ENCODE assay signal across 10 cellular contexts in genomic region chr12:119208626-119209061, GRCh38. TPM values are rescaled to one million over a fixed set of nuclear protein-coding genes. Genes with fewer than 3 reads are reported as not detected.
DNase-seq lines count a peak whose midpoint lies in the region; ATAC-seq and TF ChIP-seq lines count a peak whose summit lies in the region.
"Had no signal": no experiment of that assay in that cellular context is flagged by ENCODE, and none has a peak within 500 bp of the region (broad histone marks: within the 10 kb centered on the region; RNA-seq: fewer than 3 reads in every experiment).

No MANE protein-coding gene starts in this region.

- TF ChIP-seq CTCF in MCF 10A (IDR thresholded peaks at IDR 0.05; ENCODE audit: unreplicated experiment) (no peak), tibial nerve (IDR thresholded peaks at IDR 0.05) (no peak), spleen (IDR thresholded peaks at IDR 0.05 in 8 of 11, conservative IDR thresholded peaks at IDR 0.05 in 3 of 11) (no peak)

- intact Hi-C loops in MCF 10A (cut with micrococcal nuclease) (no loop called here), spleen (cut with DNase I; ENCODE audit: low total_unique reads) (no loop called here)

- no peaks in the 10 kb centered on the region for H3K27me3 ChIP-seq in tibial nerve
- H3K27me3 ChIP-seq in spleen (replicated peaks in 1 of 7), result no peaks in the 10 kb centered on the region

- no peak for ATAC-seq in HG03571 (IDR thresholded peaks at IDR 0.05; ENCODE audit: unreplicated experiment)
- ATAC-seq: naive thymus-derived CD4-positive, alpha-beta T cell had no signal

- H3K9me3 ChIP-seq in tibial nerve, result no peaks in the 10 kb centered on the region
- no peaks in the 10 kb centered on the region for H3K9me3 ChIP-seq in spleen

- POLR2A ChIA-PET in MCF 10A (lab: Yijun Ruan, JAX), result no interaction called here

- CTCF ChIA-PET in MCF 10A (lab: Yijun Ruan, JAX), result no interaction called here

- H3K9me3 Mint-ChIP-seq in MCF 10A (ENCODE audit: unreplicated experiment), result peaks cover 8% of the 10 kb centered on the region

- TF ChIP-seq POLR2A in tibial nerve (IDR thresholded peaks at IDR 0.05), result no peak
- no peak for TF ChIP-seq POLR2A in spleen (IDR thresholded peaks at IDR 0.05)

- DNase-seq in MCF 10A (ENCODE audit: unreplicated experiment) (peak; percentile 22), iris pigment epithelial cell (ENCODE audit: low read depth) (peak; percentile 1), tibial nerve (ENCODE audit: low spot score in 2 of 2) (peak; percentile 45 to 75), inferior parietal cortex (ENCODE audit: extremely low spot score) (no peak), spleen (no peak)
- DNase-seq in activated CD8-positive, alpha-beta memory T cell treated with anti-CD3 and anti-CD28 coated beads, Interleukin-2, amount 50 U/mL, for 4 hours, result no peak
- DNase-seq: activated effector memory CD4-positive, alpha-beta T cell treated with Interleukin-2 at 50 U/mL for 16 hours; naive thymus-derived CD4-positive, alpha-beta T cell had no signal

- BruUV-seq in MCF 10A (replicated peaks; lab: Mats Ljungman, UMichigan), result no TSS peak

- H3K27me3 Mint-ChIP-seq in MCF 10A (ENCODE audit: insufficient read depth, unreplicated experiment), result no peaks in the 10 kb centered on the region

- no peak for TF ChIP-seq RAD21 in Ishikawa (IDR thresholded peaks at IDR 0.05; ENCODE audit: low read depth)

- peaks cover 6% of the 10 kb centered on the region for H3K36me3 Mint-ChIP-seq in MCF 10A (ENCODE audit: insufficient read depth, unreplicated experiment)
- H3K36me3 Mint-ChIP-seq: naive thymus-derived CD4-positive, alpha-beta T cell had no signal

- H3K36me3 ChIP-seq in tibial nerve (no peaks in the 10 kb centered on the region), spleen (no peaks in the 10 kb centered on the region)

- H3K4me1 ChIP-seq in tibial nerve (no peaks in the 10 kb centered on the region), spleen (no peaks in the 10 kb centered on the region)

- WGBS in tibial nerve, 2 donors, result 15 to 22% methylated on average over 5 of the region's 6 CpGs
- WGBS in spleen, 5 donors, result 50 to 64% (median 57%) methylated on average over 6 of the region's 6 CpGs

- H3K4me1 Mint-ChIP-seq in MCF 10A (ENCODE audit: insufficient read depth, unreplicated experiment), result no peaks in the 10 kb centered on the region
- H3K4me1 Mint-ChIP-seq: naive thymus-derived CD4-positive, alpha-beta T cell had no signal

- H3K4me3 ChIP-seq in tibial nerve (no peak overlapping the region), spleen (no peak overlapping the region)

- H3K4me3 Mint-ChIP-seq in MCF 10A (ENCODE audit: unreplicated experiment), result no peak overlapping the region
- H3K4me3 Mint-ChIP-seq: naive thymus-derived CD4-positive, alpha-beta T cell had no signal

- H3K27ac ChIP-seq in tibial nerve, result peak overlapping the region in 1 of 4 donors; percentile 38
- no peak overlapping the region for H3K27ac ChIP-seq in spleen

- H3K27ac Mint-ChIP-seq in MCF 10A (ENCODE audit: low read depth, unreplicated experiment), result peak overlapping the region; percentile 43
- H3K27ac Mint-ChIP-seq: naive thymus-derived CD4-positive, alpha-beta T cell had no signal

- TF ChIP-seq EP300 in Ishikawa (IDR thresholded peaks at IDR 0.05; ENCODE audit: borderline replicate concordance) (no peak), tibial nerve (IDR thresholded peaks at IDR 0.05) (peak in 1 of 2 donors; percentile 47)

TF ChIP-seq in Ishikawa, 13 proteins besides CTCF, POLR2A, EP300 and RAD21:
- TF ChIP-seq ZBTB7A (IDR thresholded peaks at IDR 0.05; ENCODE audit: low read depth), result no peak
- no peak for TF ChIP-seq MAX (IDR thresholded peaks at IDR 0.05)
- TF ChIP-seq TEAD4 (IDR thresholded peaks at IDR 0.05), result no peak
- peak; percentile 56 for TF ChIP-seq REST (IDR thresholded peaks at IDR 0.05; ENCODE audit: low read depth)

RNA-seq across cellular contexts. Expression of gene HSPB8, which starts 29.9 kb away (rescaled TPM):
- total RNA-seq in MCF 10A (2022) (0.23 and 0.27 TPM in 2 replicates), tibial nerve (10 to 100 TPM; 13.1 to 23.9 (median 19.8) TPM), spleen (100 to 1,000 TPM in 1 of 7 donors, 10 to 100 TPM in 6; 38.3 to 109 (median 56.8) TPM)
- polyA plus RNA-seq in spleen, result 10 to 100 TPM; 14.1 to 44.7 (median 22.2) TPM
- total RNA-seq: naive thymus-derived CD4-positive, alpha-beta T cell had no signal
- polyA plus RNA-seq: naive thymus-derived CD4-positive, alpha-beta T cell had no signal

Comparison
In these comparisons a context has a peak if more than half of its experiments do, and no peak if none do; other contexts are left out.
1. DNase-seq: peak in MCF 10A (single experiment), iris pigment epithelial cell (single experiment) and tibial nerve (2 of 2); none in inferior parietal cortex (single experiment), spleen (single experiment) and activated CD8-positive, alpha-beta memory T cell treated with anti-CD3 and anti-CD28 coated beads, Interleukin-2, amount 50 U/mL, for 4 hours (single experiment).
2. RNA of gene HSPB8, which starts 29.9 kb away (total RNA-seq): 38.3 to 109 TPM in spleen and 13.1 to 23.9 TPM in tibial nerve; 0.23 to 0.27 TPM in MCF 10A; every median in the first group is over 10 times any median in the second.